1 cellular context compared by ENCODE assay signal in the genomic region with DNA sequence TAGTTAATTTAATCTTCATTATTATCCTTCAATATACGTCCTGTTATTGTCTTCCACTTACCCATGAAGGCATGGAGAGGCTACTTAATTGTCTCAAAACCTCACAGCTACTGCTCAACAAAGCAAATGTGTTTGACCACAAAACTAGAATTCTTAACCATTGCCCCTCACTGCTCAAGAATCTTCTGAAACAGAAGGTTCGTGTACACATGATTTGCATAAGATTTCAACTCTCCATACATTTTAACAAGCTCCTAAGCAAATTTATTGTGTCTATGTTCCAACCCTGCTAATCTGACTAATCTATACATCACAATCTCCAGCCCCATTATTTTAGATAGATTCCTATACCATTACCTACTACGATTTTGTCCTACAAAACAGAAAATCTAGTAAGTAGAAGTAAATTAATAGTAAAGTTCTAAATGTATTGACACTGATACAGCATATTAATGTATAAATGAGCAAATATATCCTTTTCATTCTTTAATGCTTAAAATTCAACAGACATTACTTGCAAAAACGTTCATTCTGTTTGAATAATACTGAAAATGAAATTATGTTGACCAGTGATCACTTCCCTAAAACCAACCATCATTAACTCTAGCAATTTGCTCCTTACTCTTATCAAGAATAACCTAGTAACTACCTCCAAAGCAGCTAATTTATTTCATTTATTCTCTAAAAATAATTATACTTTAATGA.
TF ChIP-seq lines count a peak whose summit lies in the region.

No MANE protein-coding gene starts in this region.

TF ChIP-seq in K562, 482 proteins besides CTCF, POLR2A, EP300 and RAD21 (continued from another document):
- TF ChIP-seq, protein P1, sequence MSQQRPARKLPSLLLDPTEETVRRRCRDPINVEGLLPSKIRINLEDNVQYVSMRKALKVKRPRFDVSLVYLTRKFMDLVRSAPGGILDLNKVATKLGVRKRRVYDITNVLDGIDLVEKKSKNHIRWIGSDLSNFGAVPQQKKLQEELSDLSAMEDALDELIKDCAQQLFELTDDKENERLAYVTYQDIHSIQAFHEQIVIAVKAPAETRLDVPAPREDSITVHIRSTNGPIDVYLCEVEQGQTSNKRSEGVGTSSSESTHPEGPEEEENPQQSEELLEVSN (IDR thresholded peaks at IDR 0.05; ENCODE audit: borderline replicate concordance in 1 of 2, extremely low read depth in 1 of 2, insufficient read depth in 1 of 2, insufficient read length in 1 of 2, low read depth in 1 of 2, low read length in 1 of 2, poor library complexity in 1 of 2, severe bottlenecking in 1 of 2): no peak
- TF ChIP-seq NCOA6 (IDR thresholded peaks at IDR 0.05) (no peak), KAT8 (IDR thresholded peaks at IDR 0.05; ENCODE audit: low read depth) (no peak), ATF1 (CRISPR knock-in tag; IDR thresholded peaks at IDR 0.05) (no peak), ATF1 (tag; IDR thresholded peaks at IDR 0.05) (no peak), GABPA (tag; conservative IDR thresholded peaks at IDR 0.05; ENCODE audit: low read depth) (no peak), SP1 (CRISPR knock-in tag; IDR thresholded peaks at IDR 0.05) (no peak), BRD9 (IDR thresholded peaks at IDR 0.05; ENCODE audit: low read depth, partially characterized antibody) (no peak), LCOR (CRISPR knock-in tag; IDR thresholded peaks at IDR 0.05) (no peak), IFI16 (CRISPR knock-in tag; IDR thresholded peaks at IDR 0.05) (no peak), PTTG1 (tag; IDR thresholded peaks at IDR 0.05; ENCODE audit: low read depth) (no peak)
- TF ChIP-seq, protein P2, sequence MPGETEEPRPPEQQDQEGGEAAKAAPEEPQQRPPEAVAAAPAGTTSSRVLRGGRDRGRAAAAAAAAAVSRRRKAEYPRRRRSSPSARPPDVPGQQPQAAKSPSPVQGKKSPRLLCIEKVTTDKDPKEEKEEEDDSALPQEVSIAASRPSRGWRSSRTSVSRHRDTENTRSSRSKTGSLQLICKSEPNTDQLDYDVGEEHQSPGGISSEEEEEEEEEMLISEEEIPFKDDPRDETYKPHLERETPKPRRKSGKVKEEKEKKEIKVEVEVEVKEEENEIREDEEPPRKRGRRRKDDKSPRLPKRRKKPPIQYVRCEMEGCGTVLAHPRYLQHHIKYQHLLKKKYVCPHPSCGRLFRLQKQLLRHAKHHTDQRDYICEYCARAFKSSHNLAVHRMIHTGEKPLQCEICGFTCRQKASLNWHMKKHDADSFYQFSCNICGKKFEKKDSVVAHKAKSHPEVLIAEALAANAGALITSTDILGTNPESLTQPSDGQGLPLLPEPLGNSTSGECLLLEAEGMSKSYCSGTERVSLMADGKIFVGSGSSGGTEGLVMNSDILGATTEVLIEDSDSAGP (CRISPR knock-in tag; IDR thresholded peaks at IDR 0.05): no peak
- TF ChIP-seq, protein P3, sequence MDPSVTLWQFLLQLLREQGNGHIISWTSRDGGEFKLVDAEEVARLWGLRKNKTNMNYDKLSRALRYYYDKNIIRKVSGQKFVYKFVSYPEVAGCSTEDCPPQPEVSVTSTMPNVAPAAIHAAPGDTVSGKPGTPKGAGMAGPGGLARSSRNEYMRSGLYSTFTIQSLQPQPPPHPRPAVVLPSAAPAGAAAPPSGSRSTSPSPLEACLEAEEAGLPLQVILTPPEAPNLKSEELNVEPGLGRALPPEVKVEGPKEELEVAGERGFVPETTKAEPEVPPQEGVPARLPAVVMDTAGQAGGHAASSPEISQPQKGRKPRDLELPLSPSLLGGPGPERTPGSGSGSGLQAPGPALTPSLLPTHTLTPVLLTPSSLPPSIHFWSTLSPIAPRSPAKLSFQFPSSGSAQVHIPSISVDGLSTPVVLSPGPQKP (CRISPR knock-in tag; IDR thresholded peaks at IDR 0.05): no peak
